Comparison of ENCODE assay signal across 10 cellular contexts in the genomic region with DNA sequence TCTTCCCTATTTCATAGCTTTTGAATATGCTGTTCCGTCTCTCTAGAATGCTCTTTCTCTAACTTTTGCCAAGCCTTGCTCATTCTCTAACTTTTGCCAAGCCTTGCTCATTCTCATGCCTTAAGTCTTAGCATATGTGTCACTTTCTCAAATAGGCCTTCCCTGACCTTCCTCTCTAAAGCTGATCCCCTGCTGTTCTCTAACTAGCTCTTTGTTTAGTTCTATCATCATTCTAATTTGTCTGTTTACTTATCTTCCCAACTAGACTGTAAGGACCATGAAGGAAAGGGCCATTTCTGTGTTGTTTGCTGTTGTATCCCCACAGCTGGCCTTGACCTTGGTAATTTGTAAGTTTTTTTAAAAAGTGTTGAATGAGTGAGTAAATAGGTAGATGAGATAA.
"Had no signal": no experiment of that assay in that cellular context is flagged by ENCODE, and none has a peak within 500 bp of the region (broad histone marks: within the 10 kb centered on the region; RNA-seq: fewer than 3 reads in every experiment).

No MANE protein-coding gene starts in this region.

- H3K4me3 Mint-ChIP-seq: nephron; stimulated activated naive CD8-positive, alpha-beta T cell treated with anti-CD3 and anti-CD28 coated beads, Interleukin-15, Interleukin-2, amounts not matched to agents 100 ng/mL and 50 ng/mL, for 24 hours had no signal

- H3K4me1 ChIP-seq: testis, vagina had no signal

- H3K27me3 ChIP-seq: adrenal gland, testis, vagina had no signal

- H3K9me3 ChIP-seq: testis, vagina had no signal

- H3K27ac ChIP-seq: vagina had no signal

- H3K27ac Mint-ChIP-seq: activated T-helper 2 cell treated with anti-CD3 and anti-CD28 coated beads, Interferon-gamma antibody, Interleukin-2, Interleukin-4, amounts not matched to agents 10 μg/mL and 5 μg/mL and 100 μg/mL, durations not matched to agents 14 hours and 24 hours and 36 hours; nephron; stimulated activated naive CD8-positive, alpha-beta T cell treated with anti-CD3 and anti-CD28 coated beads, Interleukin-15, Interleukin-2, amounts not matched to agents 100 ng/mL and 50 ng/mL, for 24 hours had no signal

- DNase-seq: activated naive CD4-positive, alpha-beta T cell treated with anti-CD3 and anti-CD28 coated beads, Interleukin-2, amount 50 U/mL, for 16 hours; adrenal gland; erythroblast; stimulated activated CD4-positive, alpha-beta T cell treated with anti-CD3 and anti-CD28 coated beads, Interleukin-4, amount 100 ng/mL, for 1 hour; stimulated activated CD8-positive, alpha-beta memory T cell treated with anti-CD3 and anti-CD28 coated beads, Interleukin-4, amount 100 ng/mL, for 48 hours; testis had no signal

- H3K4me1 Mint-ChIP-seq: nephron had no signal

- H3K36me3 ChIP-seq: adrenal gland, vagina had no signal

- H3K4me3 ChIP-seq: adrenal gland, testis, vagina had no signal
